In genomic region chr4:154349829-154350228, GRCh38 we compare ENCODE assay signal across 9 cellular contexts.
DNase-seq lines count a peak whose midpoint lies in the region; ATAC-seq and TF ChIP-seq lines count a peak whose summit lies in the region.
"Had no signal": no experiment of that assay in that cellular context is flagged by ENCODE, and none has a peak within 500 bp of the region (broad histone marks: within the 10 kb centered on the region; RNA-seq: fewer than 3 reads in every experiment).

No MANE protein-coding gene starts in this region.

- H3K4me2 ChIP-seq in PC-3 (ENCODE audit: low read length): no peak overlapping the region
- H3K4me2 ChIP-seq in hepatocyte: no peak overlapping the region

- H3K79me2 ChIP-seq in PC-3 (ENCODE audit: low read length) (no peaks in the 10 kb centered on the region), hepatocyte (no peaks in the 10 kb centered on the region)

- H2AFZ ChIP-seq in PC-3 (ENCODE audit: low read length) (no peak overlapping the region), hepatocyte (no peak overlapping the region)

- 75% methylated on average over 2 of the region's 2 CpGs for WGBS in hepatocyte (ENCODE audit: low lambda C conversion rate, missing lambda C conversion rate)

- H4K20me1 ChIP-seq in PC-3 (ENCODE audit: low read length) (no peaks in the 10 kb centered on the region), hepatocyte (ENCODE audit: insufficient read depth, poor library complexity, severe bottlenecking) (no peaks in the 10 kb centered on the region)

- no peaks in the 10 kb centered on the region for H3F3A ChIP-seq in PC-3 (ENCODE audit: low read length, unreplicated experiment)

- H3K27ac ChIP-seq in PC-3 (ENCODE audit: low read length) (no peak overlapping the region), hepatocyte (no peak overlapping the region)

- H3K4me1 ChIP-seq in PC-3 (ENCODE audit: insufficient read depth, low read length) (no peaks in the 10 kb centered on the region), hepatocyte (ENCODE audit: insufficient read depth) (no peaks in the 10 kb centered on the region)

- peak; percentile 37 for TF ChIP-seq CTCF in AG09309 (IDR thresholded peaks at IDR 0.05; ENCODE audit: control insufficient read depth, insufficient read depth, low read depth, low read length, missing control alignments)
- peak; percentile 54 for TF ChIP-seq CTCF in PC-3 (conservative IDR thresholded peaks at IDR 0.05; ENCODE audit: low read depth, low read length)
- TF ChIP-seq CTCF in hepatocyte (IDR thresholded peaks at IDR 0.05; ENCODE audit: poor library complexity): peak; percentile 52

- DNase-seq in AG09309 (ENCODE audit: low read depth): no peak
- peak; percentile 35 for DNase-seq in PC-3
- peak; percentile 46 for DNase-seq in hepatocyte (ENCODE audit: low spot score)
- no peak for DNase-seq in ecto neural progenitor cell (ENCODE audit: low spot score)
- DNase-seq in activated effector memory CD4-positive, alpha-beta T cell treated with anti-CD3 and anti-CD28 coated beads, Interleukin-2, amount 50 U/mL, for 16 hours: no peak
- DNase-seq: stimulated activated CD4-positive, alpha-beta T cell treated with anti-CD3 and anti-CD28 coated beads, Interleukin-4, amount 100 ng/mL, for 24 hours had no signal

- POLR2A ChIA-PET in PC-3 (lab: Charles Lee; ENCODE audit: unreplicated experiment): no interaction called here

- H3K9me2 ChIP-seq in PC-3 (replicated peaks; ENCODE audit: low read length) (no peaks in the 10 kb centered on the region), hepatocyte (replicated peaks; ENCODE audit: insufficient read depth) (no peaks in the 10 kb centered on the region)

- H3K4me3 ChIP-seq in AG09309 (ENCODE audit: control insufficient read depth, low read depth, low read length) (no peak overlapping the region), PC-3 (ENCODE audit: low read length) (no peak overlapping the region), hepatocyte (no peak overlapping the region)

- peaks cover 18% of the 10 kb centered on the region for H3K27me3 ChIP-seq in PC-3 (ENCODE audit: low read length)
- no peaks in the 10 kb centered on the region for H3K27me3 ChIP-seq in hepatocyte

- no TSS peak for BruUV-seq in PC-3 (replicated peaks; lab: Mats Ljungman, UMichigan)

- no peak overlapping the region for H3K9ac ChIP-seq in PC-3 (ENCODE audit: low read length)

- CTCF ChIA-PET in PC-3 (lab: Charles Lee): no interaction called here

- intact Hi-C loops in PC-3 (cut with micrococcal nuclease): no loop called here

- H3K36me3 ChIP-seq in PC-3 (ENCODE audit: low read depth, low read length) (no peaks in the 10 kb centered on the region), hepatocyte (replicated peaks; ENCODE audit: insufficient read depth, low read depth) (no peaks in the 10 kb centered on the region)

- H3K9me3 ChIP-seq in PC-3 (ENCODE audit: low read length): no peaks in the 10 kb centered on the region
- H3K9me3 ChIP-seq in hepatocyte (ENCODE audit: low read depth): no peaks in the 10 kb centered on the region

- ATAC-seq in GM21786 (IDR thresholded peaks at IDR 0.05; ENCODE audit: unreplicated experiment) (peak; percentile 46), PC-3 (peak; percentile 46; the same call in 1 of the 2 replicates), HG02610 (IDR thresholded peaks at IDR 0.05; ENCODE audit: unreplicated experiment) (no peak), HG03571 (IDR thresholded peaks at IDR 0.05; ENCODE audit: unreplicated experiment) (no peak)

Comparison
In these comparisons a context has a peak if more than half of its experiments do, and no peak if none do; other contexts are left out.
1. DNase-seq: peak in PC-3 (single experiment) and hepatocyte (single experiment); none in AG09309 (single experiment), ecto neural progenitor cell (single experiment) and activated effector memory CD4-positive, alpha-beta T cell treated with anti-CD3 and anti-CD28 coated beads, Interleukin-2, amount 50 U/mL, for 16 hours (single experiment).
2. ATAC-seq: peak in GM21786 (single experiment) and PC-3 (single experiment); none in HG02610 (single experiment) and HG03571 (single experiment).
3. Peak in every context shown above with its lines, with median percentiles within 50 percentile points of each other: CTCF ChIP-seq.